ENCODE assay signal across 1 cellular context in genomic region chr17:63622571-63623390, GRCh38.
TF ChIP-seq lines count a peak whose summit lies in the region.

No MANE protein-coding gene starts in this region.

TF ChIP-seq in K562, 482 proteins besides CTCF, POLR2A, EP300 and RAD21 (continued from another document):
- no peak for TF ChIP-seq ZMIZ1 (IDR thresholded peaks at IDR 0.05; ENCODE audit: low read depth in 2 of 2, low read length in 2 of 2)
- TF ChIP-seq ZSCAN32 (CRISPR knock-in tag; IDR thresholded peaks at IDR 0.05) = no peak
- TF ChIP-seq ZNF77 (CRISPR knock-in tag; IDR thresholded peaks at IDR 0.05) = no peak
- TF ChIP-seq CBFA2T3 (IDR thresholded peaks at IDR 0.05) = no peak
- TF ChIP-seq ZNF407 (IDR thresholded peaks at IDR 0.05; ENCODE audit: low read depth) = no peak
- 0 out of 2 replicates have a peak, but pooled peaks have one; percentile 5 for TF ChIP-seq GABPA (tag; conservative IDR thresholded peaks at IDR 0.05; ENCODE audit: low read depth)
- no peak for TF ChIP-seq ZNF785 (CRISPR knock-in tag; IDR thresholded peaks at IDR 0.05)
- no peak for TF ChIP-seq HBP1 (CRISPR knock-in tag; IDR thresholded peaks at IDR 0.05)
- no peak for TF ChIP-seq CREBBP (IDR thresholded peaks at IDR 0.05; ENCODE audit: low read depth, low read length)
- peak; percentile 24 for TF ChIP-seq TAF1 (IDR thresholded peaks at IDR 0.05; ENCODE audit: control insufficient read depth, extremely low read depth, insufficient read depth, low read length, severe bottlenecking)
